Comparison of ENCODE assay signal across 25 cellular contexts in the genomic region with DNA sequence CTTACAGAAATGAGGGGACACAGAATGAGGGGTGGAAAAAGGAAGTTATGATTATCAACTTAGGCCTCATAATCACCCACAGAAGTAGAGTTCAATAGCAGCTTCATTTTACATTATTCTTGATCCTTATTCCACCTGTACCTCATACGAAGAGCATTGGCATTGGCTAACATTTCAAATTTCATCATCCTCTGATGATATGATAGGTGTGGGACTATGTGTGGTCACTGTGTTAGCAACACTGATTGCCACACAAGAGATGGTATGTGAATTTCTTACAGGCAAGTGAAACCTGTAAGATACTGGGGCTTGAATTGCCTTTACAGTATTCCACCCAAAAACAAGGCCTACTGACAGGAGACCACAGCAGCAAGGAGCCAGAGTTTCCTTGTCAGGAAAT.
"Had no signal": no experiment of that assay in that cellular context is flagged by ENCODE, and none has a peak within 500 bp of the region (broad histone marks: within the 10 kb centered on the region; RNA-seq: fewer than 3 reads in every experiment).

No MANE protein-coding gene starts in this region.

- DNase-seq: dermis blood vessel endothelial cell; dorsolateral prefrontal cortex; effector CD4-positive, alpha-beta T cell; effector memory CD4-positive, alpha-beta T cell; erythroblast; esophagus squamous epithelium; foreskin fibroblast; foreskin melanocyte; gastrocnemius medialis; glutamatergic neuron; head of caudate nucleus; heart right ventricle; hippocampal formation; left cardiac atrium; left lung; left ventricle myocardium superior; lower lobe of right lung; mesendoderm; mucosa of descending colon; naive B cell had no signal

- FAIRE-seq: colon, endothelial cell of umbilical vein, islet of Langerhans, keratinocyte had no signal

- H3K4me3 ChIP-seq: coronary artery, dorsolateral prefrontal cortex, esophagus squamous epithelium, gastrocnemius medialis, heart right ventricle, left lung, lower lobe of right lung, mucosa of descending colon had no signal
